In genomic region chr3:187041362-187042061, GRCh38 we compare ENCODE assay signal across 1 cellular context.
TF ChIP-seq lines count a peak whose summit lies in the region.

No MANE protein-coding gene starts in this region.

TF ChIP-seq in HepG2, 621 proteins besides CTCF, POLR2A, EP300 and RAD21 (continued from another document and continues in another):
- no peak for TF ChIP-seq CEBPZ (IDR thresholded peaks at IDR 0.05; ENCODE audit: low read length)
- TF ChIP-seq TBL1XR1 (IDR thresholded peaks at IDR 0.05; ENCODE audit: borderline replicate concordance, low read length, partially characterized antibody): peak; percentile 93
- TF ChIP-seq RBAK (CRISPR knock-in tag; IDR thresholded peaks at IDR 0.05): no peak
- peak; percentile 41; the same call in 1 of the 2 replicates for TF ChIP-seq NFKBIZ (CRISPR knock-in tag; IDR thresholded peaks at IDR 0.05)
- peak; percentile 22; the same call in 1 of the 2 replicates for TF ChIP-seq ZBTB20 (CRISPR knock-in tag; IDR thresholded peaks at IDR 0.05; ENCODE audit: borderline replicate concordance, low read depth)
- no peak for TF ChIP-seq KLF9 (CRISPR knock-in tag; IDR thresholded peaks at IDR 0.05; ENCODE audit: low read depth)
- no peak for TF ChIP-seq ZEB1 (IDR thresholded peaks at IDR 0.05; ENCODE audit: insufficient replicate concordance, low read depth)
- TF ChIP-seq ZNF281 (CRISPR knock-in tag; IDR thresholded peaks at IDR 0.05; ENCODE audit: borderline replicate concordance): peak; percentile 59; the same call in 1 of the 2 replicates
- no peak for TF ChIP-seq ZNF713 (CRISPR knock-in tag; IDR thresholded peaks at IDR 0.05)
- TF ChIP-seq SATB2 (CRISPR knock-in tag; IDR thresholded peaks at IDR 0.05): peak; percentile 44
- no peak for TF ChIP-seq ZSCAN31 (CRISPR knock-in tag; IDR thresholded peaks at IDR 0.05; ENCODE audit: low read depth)
- no peak; the same call in 1 of the 2 replicates for TF ChIP-seq BRD4 (CRISPR knock-in tag; IDR thresholded peaks at IDR 0.05)
- peak; percentile 67; the same call in 1 of the 2 replicates for TF ChIP-seq KAT8 (CRISPR knock-in tag; IDR thresholded peaks at IDR 0.05)
- TF ChIP-seq KLF12 (CRISPR knock-in tag; IDR thresholded peaks at IDR 0.05; ENCODE audit: borderline replicate concordance): 0 out of 2 replicates have a peak, but pooled peaks have one; percentile 51
- TF ChIP-seq U2AF1 (optimal IDR thresholded peaks at IDR 0.05; ENCODE audit: low read depth, low read length): no peak
- peak; percentile 8; the same call in 1 of the 2 replicates for TF ChIP-seq ZNF431 (CRISPR knock-in tag; IDR thresholded peaks at IDR 0.05; ENCODE audit: borderline replicate concordance, low read depth)
- TF ChIP-seq CC2D1A (CRISPR knock-in tag; IDR thresholded peaks at IDR 0.05): no peak
- no peak for TF ChIP-seq MZF1 (CRISPR knock-in tag; IDR thresholded peaks at IDR 0.05; ENCODE audit: borderline replicate concordance)
- TF ChIP-seq ZSCAN30 (CRISPR knock-in tag; IDR thresholded peaks at IDR 0.05): no peak
- TF ChIP-seq ZBTB3 (CRISPR knock-in tag; IDR thresholded peaks at IDR 0.05; ENCODE audit: borderline replicate concordance, low read depth): no peak
- TF ChIP-seq ZBTB14 (CRISPR knock-in tag; IDR thresholded peaks at IDR 0.05): no peak
- no peak for TF ChIP-seq XRCC5 (optimal IDR thresholded peaks at IDR 0.05; ENCODE audit: low read length)
- no peak for TF ChIP-seq ZNF33B (CRISPR knock-in tag; IDR thresholded peaks at IDR 0.05)
- 0 out of 2 replicates have a peak, but pooled peaks have one; percentile 30 for TF ChIP-seq ADNP (CRISPR knock-in tag; IDR thresholded peaks at IDR 0.05)
- no peak for TF ChIP-seq ZNF557 (CRISPR knock-in tag; IDR thresholded peaks at IDR 0.05)
- TF ChIP-seq ZNF891 (CRISPR knock-in tag; IDR thresholded peaks at IDR 0.05): no peak
- no peak for TF ChIP-seq PAX8 (CRISPR knock-in tag; IDR thresholded peaks at IDR 0.05; ENCODE audit: borderline replicate concordance)
- TF ChIP-seq ZNF20 (CRISPR knock-in tag; IDR thresholded peaks at IDR 0.05): no peak
- TF ChIP-seq ZNF577 (CRISPR knock-in tag; IDR thresholded peaks at IDR 0.05; ENCODE audit: borderline replicate concordance, low read depth): no peak
- TF ChIP-seq SPEN (CRISPR knock-in tag; IDR thresholded peaks at IDR 0.05; ENCODE audit: low read depth): peak; percentile 30; the same call in 1 of the 2 replicates
- no peak for TF ChIP-seq KLF15 (CRISPR knock-in tag; IDR thresholded peaks at IDR 0.05; ENCODE audit: borderline replicate concordance)
- no peak for TF ChIP-seq CSRNP1 (CRISPR knock-in tag; IDR thresholded peaks at IDR 0.05)
- peak; percentile 65; the same call in 1 of the 2 replicates for TF ChIP-seq FOSL1 (CRISPR knock-in tag; IDR thresholded peaks at IDR 0.05; ENCODE audit: borderline replicate concordance)
- no peak for TF ChIP-seq HNRNPUL1 (IDR thresholded peaks at IDR 0.05; ENCODE audit: low read depth, low read length)
- no peak for TF ChIP-seq ZSCAN21 (CRISPR knock-in tag; IDR thresholded peaks at IDR 0.05; ENCODE audit: borderline replicate concordance)
- no peak for TF ChIP-seq ZNF329 (CRISPR knock-in tag; IDR thresholded peaks at IDR 0.05; ENCODE audit: low read depth)
- TF ChIP-seq AKNA (CRISPR knock-in tag; IDR thresholded peaks at IDR 0.05; ENCODE audit: borderline replicate concordance): no peak
- TF ChIP-seq PBX2 (CRISPR knock-in tag; IDR thresholded peaks at IDR 0.05): no peak; the same call in 1 of the 2 replicates
- no peak for TF ChIP-seq SALL2 (CRISPR knock-in tag; IDR thresholded peaks at IDR 0.05)
- no peak for TF ChIP-seq ZNF83 (CRISPR knock-in tag; IDR thresholded peaks at IDR 0.05; ENCODE audit: borderline replicate concordance)
- TF ChIP-seq ZNF749 (CRISPR knock-in tag; IDR thresholded peaks at IDR 0.05; ENCODE audit: borderline replicate concordance): peak; percentile 68; the same call in 1 of the 2 replicates
- TF ChIP-seq CERS6 (CRISPR knock-in tag; IDR thresholded peaks at IDR 0.05): no peak
- TF ChIP-seq ZNF567 (CRISPR knock-in tag; IDR thresholded peaks at IDR 0.05; ENCODE audit: borderline replicate concordance): no peak
- peak; percentile 49; the same call in 1 of the 2 replicates for TF ChIP-seq SP5 (CRISPR knock-in tag; IDR thresholded peaks at IDR 0.05; ENCODE audit: borderline replicate concordance, low read depth)
- TF ChIP-seq GPN1 (CRISPR knock-in tag; IDR thresholded peaks at IDR 0.05; ENCODE audit: borderline replicate concordance): no peak
- TF ChIP-seq YY1 (IDR thresholded peaks at IDR 0.05; ENCODE audit: insufficient read depth, insufficient replicate concordance, low read depth, low read length): no peak
- no peak for TF ChIP-seq MYNN (CRISPR knock-in tag; IDR thresholded peaks at IDR 0.05; ENCODE audit: low read depth)
- TF ChIP-seq E2F5 (CRISPR knock-in tag; conservative IDR thresholded peaks at IDR 0.05): no peak
- TF ChIP-seq ZNF180 (CRISPR knock-in tag; IDR thresholded peaks at IDR 0.05; ENCODE audit: borderline replicate concordance, low read depth): no peak
- TF ChIP-seq TRIM24 (CRISPR knock-in tag; IDR thresholded peaks at IDR 0.05): peak; percentile 10; the same call in 1 of the 2 replicates
- TF ChIP-seq ZFY (CRISPR knock-in tag; IDR thresholded peaks at IDR 0.05): no peak
- TF ChIP-seq NR2C2 (CRISPR knock-in tag; IDR thresholded peaks at IDR 0.05; ENCODE audit: borderline replicate concordance): no peak; the same call in 1 of the 2 replicates
- TF ChIP-seq PTBP1 (IDR thresholded peaks at IDR 0.05; ENCODE audit: low read depth, low read length, poor library complexity, severe bottlenecking): no peak
